Comparison of ENCODE assay signal across 23 cellular contexts in the genomic region with DNA sequence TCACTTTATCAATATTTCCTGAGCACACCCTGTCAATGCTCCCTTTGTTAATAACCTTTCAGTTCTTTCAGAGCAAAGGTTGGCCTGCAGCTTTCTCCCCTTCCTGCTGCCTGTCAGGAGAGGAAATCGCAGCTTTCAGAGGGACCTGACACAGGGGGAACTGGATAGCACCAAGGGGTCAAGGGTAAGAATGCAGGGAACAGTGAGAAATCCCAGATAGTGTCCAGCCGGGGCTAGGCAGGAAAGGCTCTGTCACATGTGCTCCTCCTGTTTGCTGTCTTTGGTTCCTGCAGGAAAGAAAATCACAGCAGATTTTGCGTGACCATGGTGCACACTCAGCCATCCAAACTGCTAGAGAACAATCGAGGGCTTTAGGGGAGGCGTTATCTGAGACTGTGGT.
DNase-seq lines count a peak whose midpoint lies in the region; ATAC-seq and TF ChIP-seq lines count a peak whose summit lies in the region.
"Had no signal": no experiment of that assay in that cellular context is flagged by ENCODE, and none has a peak within 500 bp of the region (broad histone marks: within the 10 kb centered on the region; RNA-seq: fewer than 3 reads in every experiment).

No MANE protein-coding gene starts in this region.

- peaks cover 0 to 9% of the 10 kb centered on the region in 2 donors for H3K27me3 Mint-ChIP-seq in natural killer cell treated with Interleukin-12 subunit alpha and Interleukin-12 subunit beta and Interleukin-15 and Interleukin-18, amount 100 ng/mL, for 72 hours
- H3K27me3 Mint-ChIP-seq in natural killer cell (ENCODE audit: low read depth in 2 of 2) = peaks cover 26 to 60% of the 10 kb centered on the region in 2 donors
- peaks cover 9% of the 10 kb centered on the region for H3K27me3 Mint-ChIP-seq in activated naive CD4-positive, alpha-beta T cell treated with anti-CD3 and anti-CD28 coated beads, Interleukin-2, amount 10 ng/mL, durations not matched to agents 7 days and 5 days

- H3K4me3 Mint-ChIP-seq in natural killer cell treated with Interleukin-12 subunit alpha and Interleukin-12 subunit beta and Interleukin-15 and Interleukin-18, amount 100 ng/mL, for 72 hours = peak overlapping the region; percentile 28
- no peak overlapping the region for H3K4me3 Mint-ChIP-seq in natural killer cell
- H3K4me3 Mint-ChIP-seq in activated naive CD4-positive, alpha-beta T cell treated with anti-CD3 and anti-CD28 coated beads, Interleukin-2, amount 10 ng/mL, durations not matched to agents 7 days and 5 days = no peak overlapping the region
- H3K4me3 Mint-ChIP-seq: activated B cell treated with CpG ODN at 0.5 μM for 24 hours; dendritic cell treated with granulocyte-macrophage colony-stimulating factor and Interleukin-4, amounts not matched to agents 40 ng/mL and 50 ng/mL, for 4 days; stimulated activated naive B cell treated with anti-CD40 and anti-IgM and Interleukin-4, amounts not matched to agents 10 μg/mL and 1 μg/mL and 100 μg/mL, for 72 hours had no signal

- H3K36me3 ChIP-seq in mesodermal cell (ENCODE audit: control insufficient read depth, insufficient read depth, low read length) = no peaks in the 10 kb centered on the region
- no peaks in the 10 kb centered on the region for H3K36me3 ChIP-seq in aorta (ENCODE audit: control insufficient read depth in 1 of 2, insufficient read depth in 2 of 2, low read length in 1 of 2)
- H3K36me3 ChIP-seq: gastrocnemius medialis, ovary had no signal

- no peaks in the 10 kb centered on the region for H3K9me3 ChIP-seq in mesodermal cell (ENCODE audit: control insufficient read depth, low read length)
- no peaks in the 10 kb centered on the region for H3K9me3 ChIP-seq in aorta (ENCODE audit: control insufficient read depth, low read length)
- H3K9me3 ChIP-seq: gastrocnemius medialis, ovary had no signal

- intact Hi-C loops in natural killer cell (cut with micrococcal nuclease) = no loop called here
- intact Hi-C loops in aorta (cut with DNase I) = no loop called here

- no peak for TF ChIP-seq CTCF in natural killer cell (IDR thresholded peaks at IDR 0.05)

- WGBS in mesodermal cell (ENCODE audit: insufficient coverage in 2 of 2), 2 experiments = 61 to 74% methylated on average over 3 to 4 of the region's 5 CpGs
- 90 to 92% methylated on average over 5 of the region's 5 CpGs for WGBS in aorta, 2 donors

- H3K4me3 ChIP-seq in mesodermal cell (ENCODE audit: extremely low read depth, insufficient read depth, low read length, poor library complexity, severe bottlenecking) (no peak overlapping the region), aorta (ENCODE audit: low read length in 2 of 2) (no peak overlapping the region)
- H3K4me3 ChIP-seq: gastrocnemius medialis, ovary had no signal

- DNase-seq in natural killer cell treated with Interleukin-12 subunit alpha and Interleukin-12 subunit beta and Interleukin-15 and Interleukin-18, amount 100 ng/mL, for 72 hours (ENCODE audit: low spot score) = no peak
- DNase-seq in natural killer cell (no peak), aorta (no peak), KG1 (lab: John Stamatoyannopoulos, UW) (no peak)
- no peak for DNase-seq in activated naive CD4-positive, alpha-beta T cell treated with anti-CD3 and anti-CD28 coated beads, Interleukin-2, amount 10 ng/mL, durations not matched to agents 7 days and 5 days
- DNase-seq: ACHN; activated B cell treated with CpG ODN at 0.5 μM for 24 hours; activated CD4-positive, alpha-beta T cell treated with anti-CD3 and anti-CD28 coated beads, Interleukin-2, amount 50 U/mL, for 48 hours; activated gamma-delta T cell; DMS153; gastrocnemius medialis; GF-D8; GOT3; MM.1S; NCI-H748 treated with DMSO at 0.1 percent for 48 hours; PC-3; stimulated activated CD4-positive, alpha-beta T cell treated with anti-CD3 and anti-CD28 coated beads, Interleukin-1b, Interleukin-23, amount 100 ng/mL, for 48 hours; stimulated activated naive B cell treated with anti-CD40 and anti-IgM and Interleukin-4, amounts not matched to agents 10 μg/mL and 1 μg/mL and 100 μg/mL, for 72 hours had no signal

- no peaks in the 10 kb centered on the region for H3K9me3 Mint-ChIP-seq in natural killer cell treated with Interleukin-12 subunit alpha and Interleukin-12 subunit beta and Interleukin-15 and Interleukin-18, amount 100 ng/mL, for 72 hours
- H3K9me3 Mint-ChIP-seq in natural killer cell = no peaks in the 10 kb centered on the region
- no peaks in the 10 kb centered on the region for H3K9me3 Mint-ChIP-seq in activated naive CD4-positive, alpha-beta T cell treated with anti-CD3 and anti-CD28 coated beads, Interleukin-2, amount 10 ng/mL, durations not matched to agents 7 days and 5 days
- H3K9me3 Mint-ChIP-seq: activated B cell treated with CpG ODN at 0.5 μM for 24 hours; dendritic cell treated with granulocyte-macrophage colony-stimulating factor and Interleukin-4, amounts not matched to agents 40 ng/mL and 50 ng/mL, for 4 days; stimulated activated naive B cell treated with anti-CD40 and anti-IgM and Interleukin-4, amounts not matched to agents 10 μg/mL and 1 μg/mL and 100 μg/mL, for 72 hours had no signal

- H3K36me3 Mint-ChIP-seq in natural killer cell treated with Interleukin-12 subunit alpha and Interleukin-12 subunit beta and Interleukin-15 and Interleukin-18, amount 100 ng/mL, for 72 hours = no peaks in the 10 kb centered on the region
- no peaks in the 10 kb centered on the region for H3K36me3 Mint-ChIP-seq in natural killer cell
- H3K36me3 Mint-ChIP-seq in activated naive CD4-positive, alpha-beta T cell treated with anti-CD3 and anti-CD28 coated beads, Interleukin-2, amount 10 ng/mL, durations not matched to agents 7 days and 5 days = peaks cover 4% of the 10 kb centered on the region
- H3K36me3 Mint-ChIP-seq: stimulated activated naive B cell treated with anti-CD40 and anti-IgM and Interleukin-4, amounts not matched to agents 10 μg/mL and 1 μg/mL and 100 μg/mL, for 72 hours had no signal

- peak overlapping the region; percentile 47 to 52 for H3K27ac Mint-ChIP-seq in natural killer cell treated with Interleukin-12 subunit alpha and Interleukin-12 subunit beta and Interleukin-15 and Interleukin-18, amount 100 ng/mL, for 72 hours
- no peak overlapping the region for H3K27ac Mint-ChIP-seq in natural killer cell
- H3K27ac Mint-ChIP-seq in activated naive CD4-positive, alpha-beta T cell treated with anti-CD3 and anti-CD28 coated beads, Interleukin-2, amount 10 ng/mL, durations not matched to agents 7 days and 5 days = no peak overlapping the region
- H3K27ac Mint-ChIP-seq: activated B cell treated with CpG ODN at 0.5 μM for 24 hours; dendritic cell treated with granulocyte-macrophage colony-stimulating factor and Interleukin-4, amounts not matched to agents 40 ng/mL and 50 ng/mL, for 4 days; stimulated activated naive B cell treated with anti-CD40 and anti-IgM and Interleukin-4, amounts not matched to agents 10 μg/mL and 1 μg/mL and 100 μg/mL, for 72 hours had no signal

- H3K4me1 ChIP-seq in mesodermal cell (ENCODE audit: control insufficient read depth, insufficient read depth, low read length, poor library complexity, severe bottlenecking) (peaks cover 24% of the 10 kb centered on the region), aorta (ENCODE audit: control insufficient read depth in 1 of 2, insufficient read depth in 2 of 2, low read length in 2 of 2) (peaks cover 3 to 4% of the 10 kb centered on the region in 2 donors)
- H3K4me1 ChIP-seq: gastrocnemius medialis had no signal

- CTCF ChIA-PET in activated naive CD4-positive, alpha-beta T cell treated with anti-CD3 and anti-CD28 coated beads, Interleukin-2, amount 10 ng/mL, durations not matched to agents 7 days and 5 days (lab: Charles Lee) = no interaction called here

- ATAC-seq in natural killer cell treated with Interleukin-12 subunit alpha and Interleukin-12 subunit beta and Interleukin-15 and Interleukin-18, amount 100 ng/mL, for 72 hours = no peak
- ATAC-seq in natural killer cell (no peak), esophagus mucosa (peak; percentile 51), aorta (ENCODE audit: low FRiP score) (peak; percentile 20), GM21576 (IDR thresholded peaks at IDR 0.05; ENCODE audit: unreplicated experiment) (no peak)
- ATAC-seq: gastrocnemius medialis; PC-3; stimulated activated naive B cell treated with anti-CD40 and anti-IgM and Interleukin-4, amounts not matched to agents 10 μg/mL and 1 μg/mL and 100 μg/mL, for 72 hours had no signal

- H3K27ac ChIP-seq in mesodermal cell (ENCODE audit: low read depth, low read length, severe bottlenecking) (peak overlapping the region; percentile 17), aorta (ENCODE audit: low read depth in 1 of 2, low read length in 2 of 2) (no peak overlapping the region)
- H3K27ac ChIP-seq: gastrocnemius medialis, ovary had no signal

- no peaks in the 10 kb centered on the region for H3K27me3 ChIP-seq in aorta (ENCODE audit: control insufficient read depth in 1 of 2, insufficient read depth in 2 of 2, low read length in 1 of 2)
- H3K27me3 ChIP-seq: gastrocnemius medialis, ovary had no signal

- peaks cover 46 to 57% of the 10 kb centered on the region in 2 donors for H3K4me1 Mint-ChIP-seq in natural killer cell treated with Interleukin-12 subunit alpha and Interleukin-12 subunit beta and Interleukin-15 and Interleukin-18, amount 100 ng/mL, for 72 hours (ENCODE audit: low read depth in 2 of 2)
- H3K4me1 Mint-ChIP-seq in natural killer cell = peaks cover 31 to 41% of the 10 kb centered on the region in 2 donors
- peaks cover 53% of the 10 kb centered on the region for H3K4me1 Mint-ChIP-seq in activated naive CD4-positive, alpha-beta T cell treated with anti-CD3 and anti-CD28 coated beads, Interleukin-2, amount 10 ng/mL, durations not matched to agents 7 days and 5 days

Comparison
In these comparisons a context has a peak if more than half of its experiments do, and no peak if none do; other contexts are left out.
1. H3K27ac Mint-ChIP-seq: peak in natural killer cell treated with Interleukin-12 subunit alpha and Interleukin-12 subunit beta and Interleukin-15 and Interleukin-18, amount 100 ng/mL, for 72 hours (2 of 2); none in natural killer cell (0 of 2) and activated naive CD4-positive, alpha-beta T cell treated with anti-CD3 and anti-CD28 coated beads, Interleukin-2, amount 10 ng/mL, durations not matched to agents 7 days and 5 days (single experiment).
2. ATAC-seq: peak in esophagus mucosa (single experiment) and aorta (single experiment); none in natural killer cell treated with Interleukin-12 subunit alpha and Interleukin-12 subunit beta and Interleukin-15 and Interleukin-18, amount 100 ng/mL, for 72 hours (0 of 2), natural killer cell (0 of 3) and GM21576 (single experiment).